In the genomic region with DNA sequence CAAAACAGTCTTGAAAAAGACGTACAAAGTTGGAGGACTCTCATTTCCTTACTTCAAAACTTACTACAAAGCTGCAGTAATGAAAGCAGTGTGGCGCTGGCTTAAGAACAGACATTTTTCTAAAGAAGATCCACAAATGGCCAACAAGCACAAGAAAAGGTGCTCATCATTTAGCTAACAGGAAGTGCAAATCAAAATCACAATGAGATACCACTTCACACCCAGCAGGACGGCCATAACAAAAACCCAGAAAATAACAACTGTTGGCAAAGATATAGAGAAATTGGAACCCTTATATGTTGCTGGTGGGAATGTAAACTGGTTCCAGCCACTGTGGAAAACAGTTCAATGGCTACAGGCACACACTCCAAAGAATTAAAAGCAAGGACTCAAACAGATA, we compare ENCODE assay signal across 17 cellular contexts. TPM values are rescaled to one million over a fixed set of nuclear protein-coding genes. Genes with fewer than 3 reads are reported as not detected.
DNase-seq lines count a peak whose midpoint lies in the region; ATAC-seq, FAIRE-seq and TF ChIP-seq lines count a peak whose summit lies in the region.
"Had no signal": no experiment of that assay in that cellular context is flagged by ENCODE, and none has a peak within 500 bp of the region (broad histone marks: within the 10 kb centered on the region; RNA-seq: fewer than 3 reads in every experiment).

No MANE protein-coding gene starts in this region.

- H3K27me3 ChIP-seq in CD4-positive, CD25-positive, alpha-beta regulatory T cell (ENCODE audit: control insufficient read depth, insufficient read depth, low read length) = peaks cover 6% of the 10 kb centered on the region
- peaks cover 7% of the 10 kb centered on the region; the same call in 1 of the 2 replicates for H3K27me3 ChIP-seq in HUES48 (ENCODE audit: control insufficient read depth, insufficient read depth, low read length)
- H3K27me3 ChIP-seq: SJCRH30 had no signal

- peak overlapping the region in 2 of 3 donors; percentile 47 to 72 for H3K27ac Mint-ChIP-seq in CD4-positive, CD25-positive, alpha-beta regulatory T cell
- peak overlapping the region; percentile 46 to 66 for H3K27ac Mint-ChIP-seq in natural killer cell
- H3K27ac Mint-ChIP-seq in activated T-helper 2 cell treated with anti-CD3 and anti-CD28 coated beads, Interferon-gamma antibody, Interleukin-2, Interleukin-4, amounts not matched to agents 10 μg/mL and 5 μg/mL and 100 μg/mL, durations not matched to agents 14 hours and 24 hours and 36 hours = no peak overlapping the region

- intact Hi-C loops in natural killer cell (cut with micrococcal nuclease) = no loop called here
- intact Hi-C loops in activated T-helper 2 cell treated with anti-CD3 and anti-CD28 coated beads, Interferon-gamma antibody, Interleukin-2, Interleukin-4, amounts not matched to agents 10 μg/mL and 5 μg/mL and 100 μg/mL, durations not matched to agents 14 hours and 24 hours and 36 hours (cut with micrococcal nuclease) = no loop called here

- no peaks in the 10 kb centered on the region for H3K36me3 Mint-ChIP-seq in CD4-positive, CD25-positive, alpha-beta regulatory T cell
- H3K36me3 Mint-ChIP-seq in natural killer cell = no peaks in the 10 kb centered on the region
- H3K36me3 Mint-ChIP-seq in activated T-helper 2 cell treated with anti-CD3 and anti-CD28 coated beads, Interferon-gamma antibody, Interleukin-2, Interleukin-4, amounts not matched to agents 10 μg/mL and 5 μg/mL and 100 μg/mL, durations not matched to agents 14 hours and 24 hours and 36 hours (ENCODE audit: low read depth) = no peaks in the 10 kb centered on the region

- peaks cover 0 to 4% (median 0%) of the 10 kb centered on the region in 7 donors for H3K9me3 Mint-ChIP-seq in CD4-positive, CD25-positive, alpha-beta regulatory T cell
- H3K9me3 Mint-ChIP-seq in natural killer cell = no peaks in the 10 kb centered on the region
- no peaks in the 10 kb centered on the region for H3K9me3 Mint-ChIP-seq in activated T-helper 2 cell treated with anti-CD3 and anti-CD28 coated beads, Interferon-gamma antibody, Interleukin-2, Interleukin-4, amounts not matched to agents 10 μg/mL and 5 μg/mL and 100 μg/mL, durations not matched to agents 14 hours and 24 hours and 36 hours

- H3K27ac ChIP-seq in CD4-positive, CD25-positive, alpha-beta regulatory T cell (ENCODE audit: insufficient read depth, low read length, poor library complexity, severe bottlenecking) = no peak overlapping the region
- peak overlapping the region; percentile 62 for H3K27ac ChIP-seq in HUES48 (ENCODE audit: low read depth, low read length)
- H3K27ac ChIP-seq: C4-2B, RWPE1, SJCRH30 had no signal

- no peak overlapping the region for H3K9ac ChIP-seq in HUES48 (ENCODE audit: low read depth, low read length)

- H3K27me3 Mint-ChIP-seq in CD4-positive, CD25-positive, alpha-beta regulatory T cell = peaks cover 45% of the 10 kb centered on the region
- no peaks in the 10 kb centered on the region for H3K27me3 Mint-ChIP-seq in natural killer cell (ENCODE audit: low read depth in 2 of 2)
- peaks cover 31% of the 10 kb centered on the region for H3K27me3 Mint-ChIP-seq in activated T-helper 2 cell treated with anti-CD3 and anti-CD28 coated beads, Interferon-gamma antibody, Interleukin-2, Interleukin-4, amounts not matched to agents 10 μg/mL and 5 μg/mL and 100 μg/mL, durations not matched to agents 14 hours and 24 hours and 36 hours (ENCODE audit: low read depth)

- DNase-seq in CD4-positive, CD25-positive, alpha-beta regulatory T cell = no peak
- DNase-seq in natural killer cell (no peak), superior temporal gyrus (ENCODE audit: extremely low spot score) (no peak)
- DNase-seq in activated T-helper 2 cell treated with anti-CD3 and anti-CD28 coated beads, Interferon-gamma antibody, Interleukin-2, Interleukin-4, amounts not matched to agents 10 μg/mL and 5 μg/mL and 100 μg/mL, durations not matched to agents 14 hours and 24 hours and 36 hours (ENCODE audit: low spot score) = no peak
- DNase-seq in activated CD4-positive, alpha-beta T cell treated with anti-CD3 and anti-CD28 coated beads, Interleukin-2, amount 50 U/mL, for 1 hour = no peak
- DNase-seq: DMS53, HCEC 1CT, NCI-H187 treated with DMSO at 0.1 percent for 48 hours, NCI-H345, NCI-H526, SJCRH30 had no signal

- TF ChIP-seq CTCF in natural killer cell (IDR thresholded peaks at IDR 0.05) = no peak

- FAIRE-seq in colon (lab: Jason Lieb, UNC) = peak; percentile 71
- FAIRE-seq: K562 had no signal

- peaks cover 0 to 16% (median 5%) of the 10 kb centered on the region in 4 donors for H3K4me1 Mint-ChIP-seq in CD4-positive, CD25-positive, alpha-beta regulatory T cell
- peaks cover 45 to 52% of the 10 kb centered on the region in 2 donors for H3K4me1 Mint-ChIP-seq in natural killer cell
- peaks cover 11% of the 10 kb centered on the region for H3K4me1 Mint-ChIP-seq in activated T-helper 2 cell treated with anti-CD3 and anti-CD28 coated beads, Interferon-gamma antibody, Interleukin-2, Interleukin-4, amounts not matched to agents 10 μg/mL and 5 μg/mL and 100 μg/mL, durations not matched to agents 14 hours and 24 hours and 36 hours (ENCODE audit: low read depth)

- no peaks in the 10 kb centered on the region for H3K9me3 ChIP-seq in CD4-positive, CD25-positive, alpha-beta regulatory T cell (ENCODE audit: control insufficient read depth in 2 of 2, low read length in 2 of 2)
- H3K9me3 ChIP-seq in HUES48 (ENCODE audit: control insufficient read depth, insufficient read depth, low read length) = peaks cover 24% of the 10 kb centered on the region
- H3K9me3 ChIP-seq: SJCRH30 had no signal

- H3K4me1 ChIP-seq in CD4-positive, CD25-positive, alpha-beta regulatory T cell (ENCODE audit: control insufficient read depth, insufficient read depth, low read length, poor library complexity, severe bottlenecking) = peaks cover 11% of the 10 kb centered on the region
- H3K4me1 ChIP-seq in HUES48 (ENCODE audit: control insufficient read depth, insufficient read depth, low read length) = peaks cover 22% of the 10 kb centered on the region
- H3K4me1 ChIP-seq: SJCRH30 had no signal

- H3K36me3 ChIP-seq in CD4-positive, CD25-positive, alpha-beta regulatory T cell (ENCODE audit: control insufficient read depth, insufficient read depth, low read length) = no peaks in the 10 kb centered on the region
- no peaks in the 10 kb centered on the region for H3K36me3 ChIP-seq in HUES48 (ENCODE audit: control insufficient read depth, insufficient read depth, low read length)
- H3K36me3 ChIP-seq: SJCRH30 had no signal

- ATAC-seq in CD4-positive, CD25-positive, alpha-beta regulatory T cell (ENCODE audit: low read depth in 2 of 2) = no peak
- ATAC-seq in natural killer cell = no peak
- ATAC-seq: K562 had no signal

- H3K4me3 Mint-ChIP-seq in CD4-positive, CD25-positive, alpha-beta regulatory T cell = no peak overlapping the region
- H3K4me3 Mint-ChIP-seq in natural killer cell = peak overlapping the region; percentile 77
- no peak overlapping the region for H3K4me3 Mint-ChIP-seq in activated T-helper 2 cell treated with anti-CD3 and anti-CD28 coated beads, Interferon-gamma antibody, Interleukin-2, Interleukin-4, amounts not matched to agents 10 μg/mL and 5 μg/mL and 100 μg/mL, durations not matched to agents 14 hours and 24 hours and 36 hours (ENCODE audit: low read depth)

- no peak overlapping the region for H3K4me3 ChIP-seq in CD4-positive, CD25-positive, alpha-beta regulatory T cell (ENCODE audit: low read depth, low read length)
- H3K4me3 ChIP-seq in HUES48 (ENCODE audit: low read depth, low read length) = peak overlapping the region; percentile 76
- H3K4me3 ChIP-seq: K562, SJCRH30 had no signal

RNA-seq across cellular contexts. Expression of a gene that starts 3.3 kb away (rescaled TPM):
- 4.9 TPM for total RNA-seq in CD4-positive, CD25-positive, alpha-beta regulatory T cell
- polyA plus RNA-seq in CD4-positive, CD25-positive, alpha-beta regulatory T cell = not detected
- total RNA-seq in natural killer cell = 100 to 1,000 TPM; 101 to 177 (median 157) TPM
- total RNA-seq in activated T-helper 2 cell treated with anti-CD3 and anti-CD28 coated beads, Interferon-gamma antibody, Interleukin-2, Interleukin-4, amounts not matched to agents 10 μg/mL and 5 μg/mL and 100 μg/mL, durations not matched to agents 14 hours and 24 hours and 36 hours = 0.23 and 0.91 TPM in 2 replicates

RNA-seq across cellular contexts. Expression of a gene that starts 32.5 kb away (rescaled TPM):
- total RNA-seq in CD4-positive, CD25-positive, alpha-beta regulatory T cell = 155 TPM
- polyA plus RNA-seq in CD4-positive, CD25-positive, alpha-beta regulatory T cell = 100 to 1,000 TPM; 366 to 475 (median 424) TPM
- total RNA-seq in natural killer cell = 100 to 1,000 TPM; 160 to 280 (median 189) TPM
- 282 and 303 TPM in 2 replicates for total RNA-seq in activated T-helper 2 cell treated with anti-CD3 and anti-CD28 coated beads, Interferon-gamma antibody, Interleukin-2, Interleukin-4, amounts not matched to agents 10 μg/mL and 5 μg/mL and 100 μg/mL, durations not matched to agents 14 hours and 24 hours and 36 hours

RNA-seq across cellular contexts. Expression of a gene that starts 32.8 kb away (rescaled TPM):
- 64.4 TPM for total RNA-seq in CD4-positive, CD25-positive, alpha-beta regulatory T cell
- polyA plus RNA-seq in CD4-positive, CD25-positive, alpha-beta regulatory T cell = 100 to 1,000 TPM in 3 of 4 donors, 10 to 100 TPM in 1; 96.3 to 127 (median 109) TPM
- total RNA-seq in natural killer cell = 10 to 100 TPM; 70.1 to 76.5 (median 71.1) TPM
- 70.8 and 72.4 TPM in 2 replicates for total RNA-seq in activated T-helper 2 cell treated with anti-CD3 and anti-CD28 coated beads, Interferon-gamma antibody, Interleukin-2, Interleukin-4, amounts not matched to agents 10 μg/mL and 5 μg/mL and 100 μg/mL, durations not matched to agents 14 hours and 24 hours and 36 hours

RNA-seq across cellular contexts. Expression of a gene that starts 46.2 kb away (rescaled TPM):
- total RNA-seq in CD4-positive, CD25-positive, alpha-beta regulatory T cell = not detected
- polyA plus RNA-seq in CD4-positive, CD25-positive, alpha-beta regulatory T cell = not detected
- total RNA-seq in natural killer cell = not detected
- total RNA-seq in activated T-helper 2 cell treated with anti-CD3 and anti-CD28 coated beads, Interferon-gamma antibody, Interleukin-2, Interleukin-4, amounts not matched to agents 10 μg/mL and 5 μg/mL and 100 μg/mL, durations not matched to agents 14 hours and 24 hours and 36 hours = not detected in 2 replicates
- total RNA-seq: HT1080 had no signal

RNA-seq across cellular contexts. Expression of a gene that starts 59.0 kb away (rescaled TPM):
- total RNA-seq in CD4-positive, CD25-positive, alpha-beta regulatory T cell = 2.1 TPM
- polyA plus RNA-seq in CD4-positive, CD25-positive, alpha-beta regulatory T cell = under 1 TPM in 1 of 4 donors, not detected in 3; 0.67 TPM
- under 1 TPM in 2 of 3 donors, not detected in 1; 0.23 to 0.98 TPM for total RNA-seq in natural killer cell
- total RNA-seq in activated T-helper 2 cell treated with anti-CD3 and anti-CD28 coated beads, Interferon-gamma antibody, Interleukin-2, Interleukin-4, amounts not matched to agents 10 μg/mL and 5 μg/mL and 100 μg/mL, durations not matched to agents 14 hours and 24 hours and 36 hours = 0.83 and 0.98 TPM in 2 replicates

Comparison
In these comparisons a context has a peak if more than half of its experiments do, and no peak if none do; other contexts are left out.
1. RNA of a gene that starts 3.3 kb away (total RNA-seq): 101 to 177 TPM in natural killer cell; 4.9 TPM in CD4-positive, CD25-positive, alpha-beta regulatory T cell (single experiment) and 0.23 to 0.91 TPM in activated T-helper 2 cell treated with anti-CD3 and anti-CD28 coated beads, Interferon-gamma antibody, Interleukin-2, Interleukin-4, amounts not matched to agents 10 μg/mL and 5 μg/mL and 100 μg/mL, durations not matched to agents 14 hours and 24 hours and 36 hours; every median in the first group is over 10 times any median in the second.